Comparison of ENCODE assay signal across 1 cellular context in genomic region chr17:81018044-81018802, GRCh38.
TF ChIP-seq lines count a peak whose summit lies in the region.

No MANE protein-coding gene starts in this region.

TF ChIP-seq in H1, 55 proteins besides CTCF, POLR2A, EP300 and RAD21 (continued from another document):
- TF ChIP-seq NRF1 (IDR thresholded peaks at IDR 0.05; ENCODE audit: low read depth, low read length) (no peak), NANOG (IDR thresholded peaks at IDR 0.05; ENCODE audit: insufficient read depth, low read depth, low read length, poor library complexity, severe bottlenecking) (no peak), RBBP5 (IDR thresholded peaks at IDR 0.05; ENCODE audit: borderline replicate concordance, low read depth, low read length) (no peak), BRCA1 (IDR thresholded peaks at IDR 0.05; ENCODE audit: low read depth, low read length) (no peak)
- TF ChIP-seq, protein P1, sequence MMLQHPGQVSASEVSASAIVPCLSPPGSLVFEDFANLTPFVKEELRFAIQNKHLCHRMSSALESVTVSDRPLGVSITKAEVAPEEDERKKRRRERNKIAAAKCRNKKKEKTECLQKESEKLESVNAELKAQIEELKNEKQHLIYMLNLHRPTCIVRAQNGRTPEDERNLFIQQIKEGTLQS (IDR thresholded peaks at IDR 0.05; ENCODE audit: insufficient read depth, low read depth, low read length) = no peak
